21 cellular contexts compared by ENCODE assay signal in the genomic region with DNA sequence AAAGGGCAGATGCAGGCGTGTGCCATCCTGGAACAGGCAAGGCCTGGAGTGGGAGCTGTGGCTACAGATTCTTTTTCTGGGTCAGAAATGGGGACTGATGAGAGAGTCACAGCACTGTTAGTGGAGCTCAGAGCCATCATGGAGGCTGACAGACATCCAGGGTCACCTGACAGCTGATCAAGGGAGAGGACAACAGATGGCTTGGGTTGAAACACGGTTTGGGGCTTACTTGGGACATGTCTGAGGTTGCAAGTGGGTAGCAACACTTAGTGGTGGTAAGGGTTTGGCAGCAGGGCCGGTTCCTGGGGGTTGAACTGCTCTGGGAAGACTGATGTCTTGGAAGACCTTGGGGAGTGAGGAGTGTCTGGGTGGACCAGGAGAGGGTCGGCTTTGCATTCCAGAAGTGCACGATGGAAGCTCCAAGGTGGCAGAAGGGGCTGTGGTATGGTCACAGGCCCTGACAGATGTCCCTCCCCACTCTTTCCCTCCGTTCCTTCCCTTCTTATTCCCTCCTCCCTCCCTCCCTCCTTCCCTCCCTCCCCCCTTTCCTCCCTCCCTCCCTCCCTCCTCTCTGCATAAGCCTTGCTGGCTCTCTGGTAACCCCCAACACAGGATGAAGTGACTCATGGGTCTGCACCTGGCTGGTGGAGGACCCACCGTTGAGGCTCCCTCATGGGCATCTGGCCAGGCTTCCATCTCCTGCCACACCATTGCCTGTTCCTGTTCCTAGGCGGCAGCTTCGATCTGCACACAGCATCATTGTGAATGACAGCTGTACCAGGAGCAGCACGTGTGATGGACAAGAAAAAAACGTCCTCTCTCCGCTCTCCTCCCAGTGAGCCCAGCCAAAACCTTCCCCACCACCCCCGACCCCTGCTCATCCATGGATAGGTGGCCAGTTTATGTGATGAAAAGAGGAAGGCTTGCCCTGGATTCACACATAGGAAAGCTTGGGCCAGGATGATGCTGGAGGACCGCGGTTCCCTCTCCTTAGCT.
DNase-seq lines count a peak whose midpoint lies in the region; ATAC-seq, FAIRE-seq and TF ChIP-seq lines count a peak whose summit lies in the region.
"Had no signal": no experiment of that assay in that cellular context is flagged by ENCODE, and none has a peak within 500 bp of the region (broad histone marks: within the 10 kb centered on the region; RNA-seq: fewer than 3 reads in every experiment).

No MANE protein-coding gene starts in this region.

- no peak for FAIRE-seq in HepG2 (lab: Jason Lieb, UNC)
- FAIRE-seq: GM12892 had no signal

- H3K4me1 Mint-ChIP-seq in natural killer cell treated with Interleukin-12 subunit alpha and Interleukin-12 subunit beta and Interleukin-15 and Interleukin-18, amount 100 ng/mL, for 72 hours (ENCODE audit: low read depth in 2 of 2), result peaks cover 3 to 9% of the 10 kb centered on the region in 2 donors
- H3K4me1 Mint-ChIP-seq in natural killer cell, result peaks cover 0 to 4% of the 10 kb centered on the region in 2 donors

- DNase-seq in natural killer cell treated with Interleukin-12 subunit alpha and Interleukin-12 subunit beta and Interleukin-15 and Interleukin-18, amount 100 ng/mL, for 72 hours (ENCODE audit: low spot score), result peak; percentile 39
- DNase-seq in natural killer cell (no peak), dermis blood vessel endothelial cell (peak; percentile 16), HepG2 (ENCODE audit: low spot score) (no peak), uterus (no peak), NCI-H1436 treated with DMSO at 0.1 percent for 48 hours (lab: John Stamatoyannopoulos, UW) (no peak)
- DNase-seq: Calu3, GOT3, KBM-7, NCI-H1105 treated with DMSO at 0.1 percent for 48 hours, NCI-H187, NCI-H2227 treated with DMSO at 0.1 percent for 48 hours, NCI-H510A treated with DMSO at 0.1 percent for 48 hours, NCI-H774, OCI-M1, SHP77 treated with DMSO at 0.1 percent for 48 hours had no signal

- intact Hi-C loops in natural killer cell (cut with micrococcal nuclease), result no loop called here
- intact Hi-C loops in HepG2 (cut with micrococcal nuclease; ENCODE audit: unreplicated experiment), result no loop called here
- intact Hi-C loops in uterus (cut with DNase I; ENCODE audit: low total_unique reads), result no loop called here

- in situ Hi-C loops in HepG2 (cut with HindIII; ENCODE audit: extremely low pct_ligation_motif_present, low pct_unique_long_range_greater_than_20kb), result no loop called here

- 93% methylated on average over 15 of the region's 15 CpGs for WGBS in HepG2 (ENCODE audit: low lambda C conversion rate)

- H3K27ac ChIP-seq in HepG2 (ENCODE audit: extremely low read length, insufficient read depth, low read length) (no peak overlapping the region), uterus (no peak overlapping the region)
- H3K27ac ChIP-seq: BLaER1 treated with 17β-estradiol and CSF1 and Interleukin-3, amounts not matched to agents 10 nM and 100 nM had no signal

- POLR2A ChIA-PET in HepG2 (lab: Yijun Ruan, JAX), result no interaction called here

- H3K9ac ChIP-seq in HepG2 (ENCODE audit: insufficient read depth, low read depth, low read length), result no peak overlapping the region
- H3K9ac ChIP-seq: BLaER1 treated with 17β-estradiol and CSF1 and Interleukin-3, amounts not matched to agents 10 nM and 100 nM had no signal

- H3K36me3 ChIP-seq in HepG2 (replicated peaks in 1 of 2; ENCODE audit: control insufficient read depth in 1 of 2, insufficient read depth in 2 of 2, low read length in 2 of 2) (peaks cover 32 to 80% of the 10 kb centered on the region in 2 experiments), uterus (no peaks in the 10 kb centered on the region)
- H3K36me3 ChIP-seq: BLaER1 treated with 17β-estradiol and CSF1 and Interleukin-3, amounts not matched to agents 10 nM and 100 nM had no signal

- TF ChIP-seq CTCF in natural killer cell (IDR thresholded peaks at IDR 0.05) (no peak), HepG2 (CRISPR knock-in tag; IDR thresholded peaks at IDR 0.05) (no peak), uterus (IDR thresholded peaks at IDR 0.05) (no peak)

- TF ChIP-seq POLR2A in HepG2 (IDR thresholded peaks at IDR 0.05; ENCODE audit: insufficient read depth in 1 of 2, low read depth in 2 of 2, low read length in 2 of 2), result no peak
- no peak for TF ChIP-seq POLR2A in uterus (IDR thresholded peaks at IDR 0.05)

- H3K27me3 ChIP-seq in HepG2 (ENCODE audit: control insufficient read depth in 1 of 2, insufficient read depth in 2 of 2, low read length in 2 of 2) (no peaks in the 10 kb centered on the region), uterus (no peaks in the 10 kb centered on the region)
- H3K27me3 ChIP-seq: BLaER1 treated with 17β-estradiol and CSF1 and Interleukin-3, amounts not matched to agents 10 nM and 100 nM had no signal

- TF ChIP-seq RAD21 in HepG2 (CRISPR knock-in tag; IDR thresholded peaks at IDR 0.05), result no peak

- CTCF ChIA-PET in HepG2 (lab: Yijun Ruan, JAX; ENCODE audit: low intra/inter-chr PET ratio, low total read pairs), result no interaction called here

- no peaks in the 10 kb centered on the region for H4K20me1 ChIP-seq in HepG2 (ENCODE audit: insufficient read depth, low read length)
- H4K20me1 ChIP-seq: BLaER1 treated with 17β-estradiol and CSF1 and Interleukin-3, amounts not matched to agents 10 nM and 100 nM had no signal

- H3K4me1 ChIP-seq in HepG2 (ENCODE audit: insufficient read depth, low read length), result no peaks in the 10 kb centered on the region
- H3K4me1 ChIP-seq in uterus, result no peaks in the 10 kb centered on the region

- H3K36me3 Mint-ChIP-seq in natural killer cell treated with Interleukin-12 subunit alpha and Interleukin-12 subunit beta and Interleukin-15 and Interleukin-18, amount 100 ng/mL, for 72 hours, result no peaks in the 10 kb centered on the region
- H3K36me3 Mint-ChIP-seq in natural killer cell, result no peaks in the 10 kb centered on the region

- H3K4me3 ChIP-seq in HepG2 (replicated peaks in 1 of 3; ENCODE audit: insufficient read depth in 1 of 3, low read depth in 2 of 3, low read length in 3 of 3) (no peak overlapping the region), uterus (no peak overlapping the region)
- H3K4me3 ChIP-seq: BLaER1 treated with 17β-estradiol and CSF1 and Interleukin-3, amounts not matched to agents 10 nM and 100 nM had no signal

- no peak for ATAC-seq in natural killer cell treated with Interleukin-12 subunit alpha and Interleukin-12 subunit beta and Interleukin-15 and Interleukin-18, amount 100 ng/mL, for 72 hours
- no peak for ATAC-seq in natural killer cell
- ATAC-seq in HepG2, result no peak
- ATAC-seq in GM18502 (IDR thresholded peaks at IDR 0.05; ENCODE audit: poor library complexity, unreplicated experiment), result no peak
- ATAC-seq: CD8-positive, alpha-beta T cell; HCT116 had no signal

- peaks cover 0 to 6% of the 10 kb centered on the region in 2 donors for H3K27me3 Mint-ChIP-seq in natural killer cell treated with Interleukin-12 subunit alpha and Interleukin-12 subunit beta and Interleukin-15 and Interleukin-18, amount 100 ng/mL, for 72 hours
- peaks cover 0 to 11% of the 10 kb centered on the region in 2 donors for H3K27me3 Mint-ChIP-seq in natural killer cell (ENCODE audit: low read depth in 2 of 2)

- BruUV-seq in HepG2 (replicated peaks; lab: Mats Ljungman, UMichigan), result no TSS peak

- H3K9me3 ChIP-seq in HepG2 (ENCODE audit: low read length) (no peaks in the 10 kb centered on the region), uterus (no peaks in the 10 kb centered on the region)
- H3K9me3 ChIP-seq: BLaER1 treated with 17β-estradiol and CSF1 and Interleukin-3, amounts not matched to agents 10 nM and 100 nM had no signal

- no peak overlapping the region for H2AFZ ChIP-seq in HepG2 (ENCODE audit: low read length)

- no peaks in the 10 kb centered on the region for H3K9me3 Mint-ChIP-seq in natural killer cell treated with Interleukin-12 subunit alpha and Interleukin-12 subunit beta and Interleukin-15 and Interleukin-18, amount 100 ng/mL, for 72 hours
- H3K9me3 Mint-ChIP-seq in natural killer cell, result no peaks in the 10 kb centered on the region
- H3K9me3 Mint-ChIP-seq: CD8-positive, alpha-beta T cell had no signal

- H3K79me2 ChIP-seq in HepG2 (ENCODE audit: insufficient read depth, low read length), result no peaks in the 10 kb centered on the region

- H3K4me3 Mint-ChIP-seq in natural killer cell treated with Interleukin-12 subunit alpha and Interleukin-12 subunit beta and Interleukin-15 and Interleukin-18, amount 100 ng/mL, for 72 hours, result no peak overlapping the region
- H3K4me3 Mint-ChIP-seq in natural killer cell, result no peak overlapping the region
- H3K4me3 Mint-ChIP-seq: CD8-positive, alpha-beta T cell had no signal

- TF ChIP-seq EP300 in HepG2 (IDR thresholded peaks at IDR 0.05; ENCODE audit: low read depth in 2 of 2, low read length in 2 of 2) (no peak), HepG2 (CRISPR knock-in tag; IDR thresholded peaks at IDR 0.05; ENCODE audit: borderline replicate concordance) (no peak)

- no peak overlapping the region for H3K27ac Mint-ChIP-seq in natural killer cell treated with Interleukin-12 subunit alpha and Interleukin-12 subunit beta and Interleukin-15 and Interleukin-18, amount 100 ng/mL, for 72 hours
- H3K27ac Mint-ChIP-seq in natural killer cell, result no peak overlapping the region
- H3K27ac Mint-ChIP-seq: CD8-positive, alpha-beta T cell had no signal

- no peak overlapping the region for H3K4me2 ChIP-seq in HepG2 (ENCODE audit: low read depth, low read length)
- H3K4me2 ChIP-seq: BLaER1 treated with 17β-estradiol and CSF1 and Interleukin-3, amounts not matched to agents 10 nM and 100 nM had no signal

TF ChIP-seq in HepG2, 621 proteins besides CTCF, POLR2A, EP300 and RAD21 (continues in another document):
- TF ChIP-seq HNRNPK (IDR thresholded peaks at IDR 0.05; ENCODE audit: low read depth, low read length, poor library complexity, severe bottlenecking) (peak; percentile 89), PCBP1 (IDR thresholded peaks at IDR 0.05; ENCODE audit: borderline replicate concordance, low read depth, low read length) (0 out of 2 replicates have a peak, but pooled peaks have one; percentile 75), IKZF4 (CRISPR knock-in tag; IDR thresholded peaks at IDR 0.05; ENCODE audit: borderline replicate concordance, low read depth, not compliant biosample characterization) (no peak), NR2F6 (IDR thresholded peaks at IDR 0.05) (no peak), NR2F6 (CRISPR knock-in tag; IDR thresholded peaks at IDR 0.05) (no peak)
- TF ChIP-seq, protein P1, sequence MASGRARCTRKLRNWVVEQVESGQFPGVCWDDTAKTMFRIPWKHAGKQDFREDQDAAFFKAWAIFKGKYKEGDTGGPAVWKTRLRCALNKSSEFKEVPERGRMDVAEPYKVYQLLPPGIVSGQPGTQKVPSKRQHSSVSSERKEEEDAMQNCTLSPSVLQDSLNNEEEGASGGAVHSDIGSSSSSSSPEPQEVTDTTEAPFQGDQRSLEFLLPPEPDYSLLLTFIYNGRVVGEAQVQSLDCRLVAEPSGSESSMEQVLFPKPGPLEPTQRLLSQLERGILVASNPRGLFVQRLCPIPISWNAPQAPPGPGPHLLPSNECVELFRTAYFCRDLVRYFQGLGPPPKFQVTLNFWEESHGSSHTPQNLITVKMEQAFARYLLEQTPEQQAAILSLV (CRISPR knock-in tag; IDR thresholded peaks at IDR 0.05; ENCODE audit: borderline replicate concordance), result no peak

Comparison
In these comparisons a context has a peak if more than half of its experiments do, and no peak if none do; other contexts are left out.
1. DNase-seq: peak in natural killer cell treated with Interleukin-12 subunit alpha and Interleukin-12 subunit beta and Interleukin-15 and Interleukin-18, amount 100 ng/mL, for 72 hours (single experiment) and dermis blood vessel endothelial cell (single experiment); none in natural killer cell (single experiment), HepG2 (single experiment), uterus (0 of 2) and NCI-H1436 treated with DMSO at 0.1 percent for 48 hours (single experiment).